In genomic region chr7:80999180-80999579, GRCh38 we compare ENCODE assay signal across 19 cellular contexts.
DNase-seq lines count a peak whose midpoint lies in the region; ATAC-seq and TF ChIP-seq lines count a peak whose summit lies in the region.
"Had no signal": no experiment of that assay in that cellular context is flagged by ENCODE, and none has a peak within 500 bp of the region (broad histone marks: within the 10 kb centered on the region; RNA-seq: fewer than 3 reads in every experiment).

No MANE protein-coding gene starts in this region.

- no peaks in the 10 kb centered on the region for H3K4me1 ChIP-seq in left lung
- H3K4me1 ChIP-seq: BLaER1 treated with 17β-estradiol and CSF1 and Interleukin-3, amounts not matched to agents 10 nM and 100 nM had no signal

- in situ Hi-C loops in G401 (cut with HindIII; ENCODE audit: low sequenced_read_pairs) = no loop called here

- H3K27me3 ChIP-seq in left lung = no peaks in the 10 kb centered on the region
- H3K27me3 ChIP-seq in H7 (ENCODE audit: control insufficient read depth, insufficient read depth, low read length) = no peaks in the 10 kb centered on the region
- H3K27me3 ChIP-seq: BLaER1 treated with 17β-estradiol and CSF1 and Interleukin-3, amounts not matched to agents 10 nM and 100 nM had no signal

- H3K36me3 ChIP-seq in left lung = no peaks in the 10 kb centered on the region
- no peaks in the 10 kb centered on the region for H3K36me3 ChIP-seq in H7 (replicated peaks; ENCODE audit: control insufficient read depth, insufficient read depth, low read length)
- H3K36me3 ChIP-seq: BLaER1 treated with 17β-estradiol and CSF1 and Interleukin-3, amounts not matched to agents 10 nM and 100 nM had no signal

- ATAC-seq in left lung (peak; percentile 23), GM21381 (IDR thresholded peaks at IDR 0.05; ENCODE audit: unreplicated experiment) (no peak)
- ATAC-seq: CD8-positive, alpha-beta T cell; GM12878; HCT116; K562 had no signal

- DNase-seq in G401 (ENCODE audit: low spot score) (peak; percentile 12), left lung (no peak), H7 (no peak), SKM-1 (lab: John Stamatoyannopoulos, UW; ENCODE audit: unreplicated experiment) (no peak), iPS-NIHi11 (ENCODE audit: low spot score) (no peak)
- DNase-seq: Calu3; CD8-positive, alpha-beta T cell; DMS79 treated with DMSO at 0.1 percent for 48 hours; GM23248; HFFc6; IMR-90 had no signal

- TF ChIP-seq CTCF in 22Rv1 (IDR thresholded peaks at IDR 0.05) (no peak), VCaP (conservative IDR thresholded peaks at IDR 0.05) (no peak), left lung (IDR thresholded peaks at IDR 0.05) (no peak)

- intact Hi-C loops in left lung (cut with DNase I) = no loop called here

- H3K9me3 ChIP-seq in left lung = peaks cover 0 to 1% of the 10 kb centered on the region in 2 donors
- H3K9me3 ChIP-seq: BLaER1 treated with 17β-estradiol and CSF1 and Interleukin-3, amounts not matched to agents 10 nM and 100 nM had no signal

- H3K4me3 ChIP-seq in left lung = no peak overlapping the region
- no peak overlapping the region for H3K4me3 ChIP-seq in H7 (ENCODE audit: insufficient read depth, low read depth, low read length)
- H3K4me3 ChIP-seq: BLaER1 treated with 17β-estradiol and CSF1 and Interleukin-3, amounts not matched to agents 10 nM and 100 nM; GM12878; GM23248; K562 had no signal

- H3K27ac ChIP-seq in 22Rv1 = peak overlapping the region; percentile 54
- 0 out of 2 replicates have a peak overlapping the region, but pooled peaks have one; percentile 20 for H3K27ac ChIP-seq in VCaP
- no peak overlapping the region for H3K27ac ChIP-seq in left lung
- H3K27ac ChIP-seq: BLaER1 treated with 17β-estradiol and CSF1 and Interleukin-3, amounts not matched to agents 10 nM and 100 nM; GM23248; HL-60 had no signal

Comparison
In these comparisons a context has a peak if more than half of its experiments do, and no peak if none do; other contexts are left out.
1. H3K27ac ChIP-seq: peak in 22Rv1 (single experiment) and VCaP (single experiment); none in left lung (0 of 2).